Comparison of ENCODE assay signal across 8 cellular contexts in the genomic region with DNA sequence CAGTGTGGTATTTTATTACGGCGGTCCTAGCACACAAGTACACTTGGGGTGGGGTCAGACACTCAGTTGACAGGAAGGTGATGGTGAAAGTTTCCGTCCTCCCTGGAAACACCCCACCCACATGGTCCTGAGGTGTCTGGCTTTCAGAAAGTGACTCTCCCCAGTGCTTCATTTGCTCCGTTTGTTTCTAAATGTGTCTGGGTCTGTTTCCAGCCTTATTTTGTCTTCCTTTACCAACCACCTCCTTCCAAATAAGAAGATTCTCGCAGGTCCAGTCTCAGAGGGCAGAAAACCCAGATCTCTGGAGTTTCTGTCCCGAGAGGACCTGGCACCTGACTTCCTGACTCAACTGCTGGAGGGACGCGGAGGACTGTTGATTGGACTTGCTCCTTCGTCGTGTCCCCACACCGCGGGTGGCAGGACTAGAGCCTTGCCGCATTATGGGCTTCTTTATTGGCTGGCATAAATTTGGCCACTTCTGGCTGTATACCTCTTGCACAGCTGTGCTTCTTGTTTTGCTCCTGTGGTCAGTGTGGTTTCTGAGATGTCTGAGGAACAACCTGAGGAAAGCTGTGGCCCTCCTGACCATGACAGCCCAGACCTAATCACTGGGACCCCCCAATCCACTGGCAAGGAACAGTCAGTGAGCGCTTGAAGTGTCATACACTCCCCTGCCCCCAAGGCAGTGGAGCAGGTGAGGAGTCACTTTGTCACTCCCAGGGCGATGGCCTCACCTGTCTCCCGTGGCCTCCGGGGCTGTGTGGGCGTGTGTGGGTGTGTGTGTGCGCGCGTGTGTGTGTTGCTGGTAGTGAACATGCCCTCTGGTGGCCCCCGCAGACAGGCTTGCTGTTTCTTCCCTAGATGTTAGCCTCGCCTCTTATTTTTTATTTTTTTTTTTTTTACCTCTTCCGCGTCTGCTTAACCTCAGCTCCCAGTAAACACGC. TPM values are rescaled to one million over a fixed set of nuclear protein-coding genes. Genes with fewer than 3 reads are reported as not detected.
A peak's percentile ranks its signal among the peaks of the same experiment; 100 is the strongest.
DNase-seq lines count a peak whose midpoint lies in the region; ATAC-seq and TF ChIP-seq lines count a peak whose summit lies in the region.

No MANE protein-coding gene starts in this region.

- H3K4me1 Mint-ChIP-seq in activated CD4-positive, alpha-beta memory T cell treated with anti-CD3 and anti-CD28 coated beads for 36 hours (ENCODE audit: low read depth), result peaks cover 47% of the 10 kb centered on the region
- peaks cover 4% of the 10 kb centered on the region for H3K4me1 Mint-ChIP-seq in neural progenitor cell

- H3K9me3 ChIP-seq in lower lobe of right lung (no peaks in the 10 kb centered on the region), neural progenitor cell (ENCODE audit: low read depth) (no peaks in the 10 kb centered on the region)

- H3K4me3 Mint-ChIP-seq in activated CD4-positive, alpha-beta memory T cell treated with anti-CD3 and anti-CD28 coated beads for 36 hours, result peak overlapping the region; percentile 74
- no peak overlapping the region for H3K4me3 Mint-ChIP-seq in neural progenitor cell

- no peaks in the 10 kb centered on the region for H4K20me1 ChIP-seq in neural progenitor cell (ENCODE audit: low read depth)

- intact Hi-C loops in activated CD4-positive, alpha-beta memory T cell treated with anti-CD3 and anti-CD28 coated beads for 36 hours (cut with micrococcal nuclease), result loop anchor here (1.0 to 5.0 kb wide), 7 partner anchors 19 to 275 kb away; a partner anchor contains a TSS
- intact Hi-C loops in lower lobe of right lung (cut with DNase I), result no loop called here

- no peaks in the 10 kb centered on the region for H3F3A ChIP-seq in neural progenitor cell (ENCODE audit: low read depth)

- no peaks in the 10 kb centered on the region for H3K4me1 ChIP-seq in lower lobe of right lung
- no peaks in the 10 kb centered on the region for H3K4me1 ChIP-seq in neural progenitor cell

- POLR2A ChIA-PET in activated CD4-positive, alpha-beta memory T cell treated with anti-CD3 and anti-CD28 coated beads for 36 hours (lab: Charles Lee), result interaction anchor here (1.1 to 3.1 kb wide), 3 partner anchors 19 to 45 kb away, joined by 3 to 35 read pairs (median 6); a partner anchor contains a TSS

- no peaks in the 10 kb centered on the region for H3K27me3 Mint-ChIP-seq in activated CD4-positive, alpha-beta memory T cell treated with anti-CD3 and anti-CD28 coated beads for 36 hours
- H3K27me3 Mint-ChIP-seq in neural progenitor cell (ENCODE audit: insufficient read depth, low read depth), result peaks cover 3% of the 10 kb centered on the region

- H3K4me3 ChIP-seq in lower lobe of right lung, result no peak overlapping the region
- H3K4me3 ChIP-seq in neural progenitor cell, result no peak overlapping the region

- peak; percentile 89 for DNase-seq in activated CD4-positive, alpha-beta memory T cell treated with anti-CD3 and anti-CD28 coated beads for 36 hours
- DNase-seq in lower lobe of right lung, result no peak
- DNase-seq in neural progenitor cell (ENCODE audit: low spot score), result no peak
- no peak for DNase-seq in foreskin melanocyte
- DNase-seq in DMS79 (lab: John Stamatoyannopoulos, UW), result no peak
- DNase-seq in NCI-H774 (lab: John Stamatoyannopoulos, UW), result no peak

- no peaks in the 10 kb centered on the region for H3K9me3 Mint-ChIP-seq in activated CD4-positive, alpha-beta memory T cell treated with anti-CD3 and anti-CD28 coated beads for 36 hours
- peaks cover 2% of the 10 kb centered on the region for H3K9me3 Mint-ChIP-seq in neural progenitor cell

- H3K79me2 ChIP-seq in neural progenitor cell (ENCODE audit: low read depth), result no peaks in the 10 kb centered on the region

- ATAC-seq in HG02938 (IDR thresholded peaks at IDR 0.05; ENCODE audit: unreplicated experiment) (peak; percentile 33), lower lobe of right lung (peak; percentile 32 to 73)

- no peaks in the 10 kb centered on the region for H3K36me3 Mint-ChIP-seq in activated CD4-positive, alpha-beta memory T cell treated with anti-CD3 and anti-CD28 coated beads for 36 hours
- H3K36me3 Mint-ChIP-seq in neural progenitor cell, result no peaks in the 10 kb centered on the region

- H3K27ac Mint-ChIP-seq in activated CD4-positive, alpha-beta memory T cell treated with anti-CD3 and anti-CD28 coated beads for 36 hours, result peak overlapping the region; percentile 97
- H3K27ac Mint-ChIP-seq in neural progenitor cell, result no peak overlapping the region

- CTCF ChIA-PET in activated CD4-positive, alpha-beta memory T cell treated with anti-CD3 and anti-CD28 coated beads for 36 hours (lab: Charles Lee), result interaction anchor here (1.2 to 1.5 kb wide), 2 partner anchors 43 to 45 kb away, joined by 4 to 6 read pairs; a partner anchor contains a TSS

- H3K27me3 ChIP-seq in lower lobe of right lung (ENCODE audit: low read depth), result no peaks in the 10 kb centered on the region
- no peaks in the 10 kb centered on the region for H3K27me3 ChIP-seq in neural progenitor cell

- H3K36me3 ChIP-seq in lower lobe of right lung (no peaks in the 10 kb centered on the region), neural progenitor cell (no peaks in the 10 kb centered on the region)

- H3K9ac ChIP-seq in neural progenitor cell, result no peak overlapping the region

- no peak overlapping the region for H2AFZ ChIP-seq in neural progenitor cell (replicated peaks)

- H3K4me2 ChIP-seq in neural progenitor cell, result no peak overlapping the region

- TF ChIP-seq CTCF in GM12873 (IDR thresholded peaks at IDR 0.05; ENCODE audit: insufficient read depth, low read depth, low read length, missing control alignments) (peak; percentile 53), lower lobe of right lung (IDR thresholded peaks at IDR 0.05) (no peak), neural progenitor cell (IDR thresholded peaks at IDR 0.05) (no peak)

- H3K27ac ChIP-seq in lower lobe of right lung (no peak overlapping the region), neural progenitor cell (no peak overlapping the region)

RNA-seq across cellular contexts. Expression of a gene that starts 45.6 kb away (rescaled TPM):
- total RNA-seq in activated CD4-positive, alpha-beta memory T cell treated with anti-CD3 and anti-CD28 coated beads for 36 hours, result 10 to 100 TPM; 56.6 to 61.5 TPM
- 21.2 TPM for total RNA-seq in lower lobe of right lung
- total RNA-seq in neural progenitor cell (ENCODE audit: low replicate concordance), result 67.5 and 94.7 TPM in 2 replicates
